In the genomic region with DNA sequence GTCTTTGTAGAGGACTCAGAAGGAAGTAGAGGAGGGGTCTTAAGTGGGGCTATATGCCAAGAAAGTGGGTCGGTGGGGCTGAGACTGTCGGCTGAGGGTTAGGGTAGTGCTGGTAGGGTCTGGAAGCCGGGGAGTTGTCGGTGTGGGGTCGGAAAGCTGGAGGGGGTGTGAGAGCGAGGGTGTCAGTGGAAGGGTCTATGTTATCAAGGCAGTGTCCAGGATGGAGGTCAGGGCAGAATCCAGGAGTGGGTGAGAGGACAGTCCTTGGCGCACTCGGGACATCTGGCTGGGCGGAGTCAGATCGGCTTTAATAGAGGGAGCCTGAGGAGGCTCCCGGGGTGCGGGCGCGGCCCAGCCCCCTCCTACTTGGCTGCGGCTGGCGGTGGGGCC, we compare ENCODE assay signal across 8 cellular contexts. TPM values are rescaled to one million over a fixed set of nuclear protein-coding genes. Genes with fewer than 3 reads are reported as not detected.
DNase-seq lines count a peak whose midpoint lies in the region; ATAC-seq and TF ChIP-seq lines count a peak whose summit lies in the region.

No MANE protein-coding gene starts in this region.

- no peaks in the 10 kb centered on the region for H3K9me3 ChIP-seq in muscle layer of duodenum (ENCODE audit: control insufficient read depth in 1 of 2, low read length in 2 of 2)
- H3K9me3 ChIP-seq in upper lobe of right lung = no peaks in the 10 kb centered on the region

- H3K4me3 Mint-ChIP-seq in effector memory CD8-positive, alpha-beta T cell = peak overlapping the region; percentile 33 to 59

- H3K27ac ChIP-seq in muscle layer of duodenum (ENCODE audit: low read length) = peak overlapping the region; percentile 63
- peak overlapping the region; percentile 47 for H3K27ac ChIP-seq in upper lobe of right lung

- H3K36me3 ChIP-seq in muscle layer of duodenum (ENCODE audit: control insufficient read depth in 1 of 2, insufficient read depth in 2 of 2, low read length in 2 of 2) (peaks cover 13 to 32% of the 10 kb centered on the region in 2 donors), upper lobe of right lung (peaks cover 30% of the 10 kb centered on the region)

- no peaks in the 10 kb centered on the region for H3K27me3 ChIP-seq in muscle layer of duodenum (ENCODE audit: low read depth, low read length)
- no peaks in the 10 kb centered on the region for H3K27me3 ChIP-seq in upper lobe of right lung

- peaks cover 27 to 38% of the 10 kb centered on the region in 2 donors for H3K4me1 Mint-ChIP-seq in effector memory CD8-positive, alpha-beta T cell (ENCODE audit: low read depth in 2 of 2)

- ATAC-seq in Right ventricle myocardium inferior = peak; percentile 56
- ATAC-seq in effector memory CD8-positive, alpha-beta T cell (replicated peaks) = no peak
- ATAC-seq in upper lobe of right lung = peak; percentile 0
- ATAC-seq in HG03045 (IDR thresholded peaks at IDR 0.05; ENCODE audit: unreplicated experiment) = no peak

- intact Hi-C loops in Right ventricle myocardium inferior (cut with DNase I) = no loop called here
- intact Hi-C loops in cardiac septum (cut with DNase I) = no loop called here
- intact Hi-C loops in upper lobe of right lung (cut with DNase I) = no loop called here

- H3K27me3 Mint-ChIP-seq in effector memory CD8-positive, alpha-beta T cell = peaks cover 0 to 7% of the 10 kb centered on the region in 2 donors

- H3K4me3 ChIP-seq in muscle layer of duodenum (ENCODE audit: low read depth in 1 of 2, low read length in 2 of 2) (peak overlapping the region; percentile 30 to 93), upper lobe of right lung (peak overlapping the region; percentile 47)

- H3K4me1 ChIP-seq in muscle layer of duodenum (ENCODE audit: control insufficient read depth in 1 of 2, insufficient read depth in 2 of 2, low read length in 2 of 2) (peaks cover 4 to 46% of the 10 kb centered on the region in 2 donors), upper lobe of right lung (peaks cover 18% of the 10 kb centered on the region)

- peaks cover 20% of the 10 kb centered on the region for H3K36me3 Mint-ChIP-seq in effector memory CD8-positive, alpha-beta T cell (ENCODE audit: insufficient read depth)

- H3K9me3 Mint-ChIP-seq in effector memory CD8-positive, alpha-beta T cell = no peaks in the 10 kb centered on the region

- no peak for TF ChIP-seq CTCF in upper lobe of right lung (IDR thresholded peaks at IDR 0.05)

- no peak for DNase-seq in Right ventricle myocardium inferior (ENCODE audit: missing footprints)
- DNase-seq in cardiac septum (ENCODE audit: low spot score) = no peak
- no peak for DNase-seq in effector memory CD8-positive, alpha-beta T cell
- peak; percentile 64 for DNase-seq in upper lobe of right lung
- no peak for DNase-seq in NOMO-1 (lab: John Stamatoyannopoulos, UW; ENCODE audit: unreplicated experiment in 2 of 2)
- no peak for DNase-seq in NCI-H2196 treated with DMSO at 0.1 percent for 48 hours (lab: John Stamatoyannopoulos, UW; ENCODE audit: unreplicated experiment)

- peak overlapping the region in 1 of 2 donors; percentile 31 for H3K27ac Mint-ChIP-seq in effector memory CD8-positive, alpha-beta T cell

RNA-seq across cellular contexts. Expression of a gene that starts 1.7 kb away (rescaled TPM):
- total RNA-seq in Right ventricle myocardium inferior (662 TPM), cardiac septum (863 TPM), upper lobe of right lung (41.3 TPM)

RNA-seq across cellular contexts. Expression of a gene that starts 2.8 kb away (rescaled TPM):
- total RNA-seq in Right ventricle myocardium inferior (5.1 TPM), cardiac septum (11.7 TPM), upper lobe of right lung (18.2 TPM)

RNA-seq across cellular contexts. Expression of a gene that starts 6.8 kb away (rescaled TPM):
- 8.2 TPM for total RNA-seq in Right ventricle myocardium inferior
- 9.6 TPM for total RNA-seq in cardiac septum
- total RNA-seq in upper lobe of right lung = 11.3 TPM

RNA-seq across cellular contexts. Expression of a gene that starts 9.7 kb away (rescaled TPM):
- total RNA-seq in Right ventricle myocardium inferior (44.7 TPM), cardiac septum (43.2 TPM), upper lobe of right lung (51.0 TPM)

RNA-seq across cellular contexts. Expression of a gene that starts 9.9 kb away (rescaled TPM):
- total RNA-seq in Right ventricle myocardium inferior (19.5 TPM), cardiac septum (24.9 TPM), upper lobe of right lung (26.3 TPM)

Comparison
In these comparisons a context has a peak if more than half of its experiments do, and no peak if none do; other contexts are left out.
1. ATAC-seq: peak in Right ventricle myocardium inferior (single experiment) and upper lobe of right lung (single experiment); none in effector memory CD8-positive, alpha-beta T cell (single experiment) and HG03045 (single experiment).
2. RNA of a gene that starts 1.7 kb away (total RNA-seq): 863 TPM in cardiac septum (single experiment) and 662 TPM in Right ventricle myocardium inferior (single experiment); 41.3 TPM in upper lobe of right lung (single experiment); every median in the first group is over 10 times any median in the second.